Comparison of ENCODE assay signal across 1 cellular context in genomic region chrX:53654378-53654777, GRCh38.
TF ChIP-seq lines count a peak whose summit lies in the region.

No MANE protein-coding gene starts in this region.

TF ChIP-seq in K562, 482 proteins besides CTCF, POLR2A, EP300 and RAD21 (continued from another document):
- TF ChIP-seq REST (CRISPR knock-in tag; IDR thresholded peaks at IDR 0.05; ENCODE audit: low read depth) (no peak), NR2C1 (IDR thresholded peaks at IDR 0.05) (no peak), NR2C1 (tag; IDR thresholded peaks at IDR 0.05) (no peak), CREB3 (tag; conservative IDR thresholded peaks at IDR 0.05; ENCODE audit: low read depth) (no peak), PHF20 (IDR thresholded peaks at IDR 0.05; ENCODE audit: partially characterized antibody) (no peak), ETV1 (tag; conservative IDR thresholded peaks at IDR 0.05; ENCODE audit: low read depth) (no peak), RBM22 (IDR thresholded peaks at IDR 0.05; ENCODE audit: low read depth, low read length, poor library complexity, severe bottlenecking) (no peak), EWSR1 (IDR thresholded peaks at IDR 0.05; ENCODE audit: borderline replicate concordance, low read depth, partially characterized antibody) (no peak), ZNF445 (CRISPR knock-in tag; IDR thresholded peaks at IDR 0.05; ENCODE audit: low read depth) (no peak), DMBX1 (CRISPR knock-in tag; IDR thresholded peaks at IDR 0.05; ENCODE audit: borderline replicate concordance) (no peak), ZNF143 (CRISPR knock-in tag; IDR thresholded peaks at IDR 0.05) (no peak), TARDBP (IDR thresholded peaks at IDR 0.05) (no peak), BDP1 (IDR thresholded peaks at IDR 0.05; ENCODE audit: insufficient read depth, insufficient read length) (no peak)
